ENCODE assay signal across 37 cellular contexts in genomic region chr2:167940361-167940744, GRCh38.
"Had no signal": no experiment of that assay in that cellular context is flagged by ENCODE, and none has a peak within 500 bp of the region (broad histone marks: within the 10 kb centered on the region; RNA-seq: fewer than 3 reads in every experiment).

No MANE protein-coding gene starts in this region.

- H3K27me3 ChIP-seq: MG63 had no signal

- H2AFZ ChIP-seq: PC-9 had no signal

- FAIRE-seq: bronchial epithelial cell, RCC 7860 had no signal

- ATAC-seq: activated naive CD4-positive, alpha-beta T cell treated with anti-CD3 and anti-CD28 coated beads, Interleukin-2, amount 50 U/mL, for 72 hours; activated T-cell treated with anti-CD3 and anti-CD28 coated beads, Interleukin-2, amount 50 U/mL, for 4 hours; Right ventricle myocardium inferior; SK-N-SH treated with all-trans-retinoic acid at 6 μM for 48 hours had no signal

- H3K36me3 ChIP-seq: MG63 had no signal

- H3K9me3 ChIP-seq: MG63 had no signal

- H3K27ac ChIP-seq: PC-9, RWPE1, VCaP had no signal

- H3K4me2 ChIP-seq: PC-9 had no signal

- DNase-seq: activated B cell treated with CpG ODN at 0.5 μM for 24 hours; activated CD4-positive, alpha-beta memory T cell treated with anti-CD3 and anti-CD28 coated beads for 36 hours; activated CD4-positive, alpha-beta T cell treated with anti-CD3 and anti-CD28 coated beads for 4 hours; activated CD4-positive, alpha-beta T cell treated with anti-CD3 and anti-CD28 coated beads, Interleukin-2, amount 50 U/mL, for 1 hour; activated CD4-positive, CD25-positive, alpha-beta regulatory T cell treated with anti-CD3 and anti-CD28 coated beads, Interleukin-2, amount 50 U/mL, for 72 hours; activated CD8-positive, alpha-beta memory T cell treated with anti-CD3 and anti-CD28 coated beads, Interleukin-2, amount 50 U/mL, for 4 hours; activated gamma-delta T cell treated with Interleukin-2 at 50 U/mL for 16 hours; activated naive CD4-positive, alpha-beta T cell treated with anti-CD3 and anti-CD28 coated beads for 36 hours; activated T-cell treated with anti-CD3 and anti-CD28 coated beads for 4 hours; activated T-cell treated with anti-CD3 and anti-CD28 coated beads, Interleukin-2, amount 50 U/mL, for 4 hours; anterior cingulate cortex; caudate nucleus; cerebellar nuclear complex; Kasumi-1; MG63; NCI-H1048; NCI-H1436 treated with DMSO at 0.1 percent for 48 hours; NCI-H187; NCI-H2029 treated with DMSO at 0.1 percent for 48 hours; NCI-H2107; NCI-H2171; NCI-H446; NCI-H510A treated with DMSO at 0.1 percent for 48 hours; NCI-H526 treated with DMSO at 0.1 percent for 48 hours; NCI-H774; PC-9; SIG-M5; T-helper 1 cell; T-helper 2 cell; T-helper 9 cell had no signal

- H3K4me3 ChIP-seq: MG63, PC-9 had no signal
